2 cellular contexts compared by ENCODE assay signal in the genomic region with DNA sequence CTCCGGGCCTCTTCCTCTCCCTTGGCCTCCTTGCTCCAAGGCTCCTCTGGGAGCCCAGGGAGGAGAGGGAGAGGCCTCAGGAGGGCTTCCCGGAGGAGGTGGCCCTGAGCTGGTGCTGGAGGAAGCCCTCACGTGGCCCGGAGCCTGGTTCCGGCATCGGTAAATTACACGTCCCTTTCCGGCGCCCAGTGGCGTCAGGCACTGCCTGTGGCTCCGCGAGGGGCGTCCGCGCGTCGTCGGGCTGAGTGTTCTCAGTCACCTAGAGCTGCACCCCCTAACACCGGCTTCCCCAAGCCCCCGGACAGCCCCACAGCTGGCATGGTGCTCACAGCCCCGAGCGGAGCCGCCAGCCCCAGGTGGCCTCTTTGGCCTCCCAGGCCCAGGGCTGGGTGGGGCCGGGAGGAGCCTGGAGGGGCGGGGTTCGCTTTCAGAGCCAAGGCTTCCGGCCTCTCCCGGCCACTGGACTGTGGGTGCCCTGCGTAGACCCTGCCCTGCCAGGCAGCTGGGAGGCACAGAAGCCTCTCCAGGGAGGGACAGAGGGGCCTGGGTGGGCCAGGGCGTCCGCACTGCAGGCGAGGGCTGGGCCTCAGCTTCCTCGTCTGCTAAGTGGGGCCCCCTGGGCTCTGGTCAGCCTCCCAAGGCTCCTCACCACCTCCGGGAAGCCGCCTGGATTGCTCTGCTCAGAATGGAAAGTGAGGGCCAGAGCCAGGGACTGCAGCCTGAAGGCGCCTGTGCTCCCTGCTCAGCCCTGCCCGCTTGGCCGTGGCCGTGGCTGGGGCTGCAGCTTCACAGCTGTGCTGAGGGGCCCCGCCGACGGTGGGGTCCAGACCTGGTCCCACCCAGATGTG.
A peak's percentile ranks its signal among the peaks of the same experiment; 100 is the strongest.
TF ChIP-seq lines count a peak whose summit lies in the region.

No MANE protein-coding gene starts in this region.

TF ChIP-seq in HepG2, 621 proteins besides CTCF, POLR2A, EP300 and RAD21:
- TF ChIP-seq, protein P1, sequence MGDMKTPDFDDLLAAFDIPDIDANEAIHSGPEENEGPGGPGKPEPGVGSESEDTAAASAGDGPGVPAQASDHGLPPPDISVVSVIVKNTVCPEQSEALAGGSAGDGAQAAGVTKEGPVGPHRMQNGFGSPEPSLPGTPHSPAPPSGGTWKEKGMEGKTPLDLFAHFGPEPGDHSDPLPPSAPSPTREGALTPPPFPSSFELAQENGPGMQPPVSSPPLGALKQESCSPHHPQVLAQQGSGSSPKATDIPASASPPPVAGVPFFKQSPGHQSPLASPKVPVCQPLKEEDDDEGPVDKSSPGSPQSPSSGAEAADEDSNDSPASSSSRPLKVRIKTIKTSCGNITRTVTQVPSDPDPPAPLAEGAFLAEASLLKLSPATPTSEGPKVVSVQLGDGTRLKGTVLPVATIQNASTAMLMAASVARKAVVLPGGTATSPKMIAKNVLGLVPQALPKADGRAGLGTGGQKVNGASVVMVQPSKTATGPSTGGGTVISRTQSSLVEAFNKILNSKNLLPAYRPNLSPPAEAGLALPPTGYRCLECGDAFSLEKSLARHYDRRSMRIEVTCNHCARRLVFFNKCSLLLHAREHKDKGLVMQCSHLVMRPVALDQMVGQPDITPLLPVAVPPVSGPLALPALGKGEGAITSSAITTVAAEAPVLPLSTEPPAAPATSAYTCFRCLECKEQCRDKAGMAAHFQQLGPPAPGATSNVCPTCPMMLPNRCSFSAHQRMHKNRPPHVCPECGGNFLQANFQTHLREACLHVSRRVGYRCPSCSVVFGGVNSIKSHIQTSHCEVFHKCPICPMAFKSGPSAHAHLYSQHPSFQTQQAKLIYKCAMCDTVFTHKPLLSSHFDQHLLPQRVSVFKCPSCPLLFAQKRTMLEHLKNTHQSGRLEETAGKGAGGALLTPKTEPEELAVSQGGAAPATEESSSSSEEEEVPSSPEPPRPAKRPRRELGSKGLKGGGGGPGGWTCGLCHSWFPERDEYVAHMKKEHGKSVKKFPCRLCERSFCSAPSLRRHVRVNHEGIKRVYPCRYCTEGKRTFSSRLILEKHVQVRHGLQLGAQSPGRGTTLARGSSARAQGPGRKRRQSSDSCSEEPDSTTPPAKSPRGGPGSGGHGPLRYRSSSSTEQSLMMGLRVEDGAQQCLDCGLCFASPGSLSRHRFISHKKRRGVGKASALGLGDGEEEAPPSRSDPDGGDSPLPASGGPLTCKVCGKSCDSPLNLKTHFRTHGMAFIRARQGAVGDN (CRISPR knock-in tag; IDR thresholded peaks at IDR 0.05), result 0 out of 2 replicates have a peak, but pooled peaks have one; percentile 13
- peak; percentile 53; the same call in 1 of the 2 replicates for TF ChIP-seq ZMYM3 (CRISPR knock-in tag; IDR thresholded peaks at IDR 0.05)
- TF ChIP-seq GABPB1 (CRISPR knock-in tag; IDR thresholded peaks at IDR 0.05), result peak; percentile 27; the same call in 1 of the 2 replicates
- TF ChIP-seq ZNF670 (CRISPR knock-in tag; IDR thresholded peaks at IDR 0.05; ENCODE audit: borderline replicate concordance), result no peak
- peak; percentile 64 for TF ChIP-seq ZFP36 (IDR thresholded peaks at IDR 0.05; ENCODE audit: borderline replicate concordance, low read depth, low read length, partially characterized antibody)

TF ChIP-seq in H1, 55 proteins besides CTCF, POLR2A, EP300 and RAD21:
- no peak for TF ChIP-seq TBP (IDR thresholded peaks at IDR 0.05; ENCODE audit: low read depth, low read length)
- TF ChIP-seq TAF7 (optimal IDR thresholded peaks at IDR 0.05; ENCODE audit: borderline replicate concordance, low read depth, low read length), result no peak
- no peak for TF ChIP-seq MAFK (IDR thresholded peaks at IDR 0.05; ENCODE audit: low read depth, low read length)
- no peak for TF ChIP-seq ATF2 (IDR thresholded peaks at IDR 0.05; ENCODE audit: low read length)
- no peak for TF ChIP-seq KDM5A (IDR thresholded peaks at IDR 0.05; ENCODE audit: low read length)
- TF ChIP-seq GABPA (IDR thresholded peaks at IDR 0.05; ENCODE audit: borderline replicate concordance, insufficient read depth, low read length), result 0 out of 2 replicates have a peak, but pooled peaks have one; percentile 19
- TF ChIP-seq SIRT6 (IDR thresholded peaks at IDR 0.05; ENCODE audit: low read length), result no peak
TF ChIP-seq in H1: peak in this region for 1.
